Comparison of ENCODE assay signal across 16 cellular contexts in genomic region chr3:115958531-115958930, GRCh38.
"Had no signal": no experiment of that assay in that cellular context is flagged by ENCODE, and none has a peak within 500 bp of the region (broad histone marks: within the 10 kb centered on the region; RNA-seq: fewer than 3 reads in every experiment).

No MANE protein-coding gene starts in this region.

- DNase-seq: effector memory CD8-positive, alpha-beta T cell; gastrocnemius medialis; glutamatergic neuron; left cardiac atrium; left ventricle myocardium inferior; lower lobe of right lung; natural killer cell; nucleus accumbens; ovary; right cardiac atrium; small intestine; stimulated activated CD4-positive, alpha-beta T cell treated with anti-CD3 and anti-CD28 coated beads, Interleukin-12 subunit alpha, Interleukin-12 subunit beta, amount 100 ng/mL, for 4 hours; stimulated activated naive CD4-positive, alpha-beta T cell; stomach; substantia nigra; trophoblast cell had no signal

- ATAC-seq: effector memory CD8-positive, alpha-beta T cell; gastrocnemius medialis; left cardiac atrium; lower lobe of right lung; natural killer cell; right cardiac atrium had no signal
